23 cellular contexts compared by ENCODE assay signal in the genomic region with DNA sequence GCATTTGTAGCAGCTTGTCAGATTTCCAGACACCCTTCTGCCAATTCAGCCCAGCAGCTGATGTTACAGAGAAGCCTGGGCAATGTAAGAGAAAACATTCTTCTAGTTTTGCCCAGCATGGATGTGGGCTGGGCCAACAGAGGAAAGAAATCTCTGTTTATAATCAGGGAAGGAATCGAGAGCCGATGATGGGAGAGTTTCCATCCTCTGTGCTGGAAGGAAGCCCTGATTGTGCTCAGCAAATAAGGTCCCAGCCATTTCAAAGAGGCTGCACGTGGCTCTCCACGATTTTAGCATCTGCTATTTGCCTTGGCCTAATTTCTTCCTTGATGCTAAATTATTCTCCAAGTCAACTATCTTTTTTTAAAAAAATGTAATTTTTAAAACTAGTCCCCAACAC.
"Had no signal": no experiment of that assay in that cellular context is flagged by ENCODE, and none has a peak within 500 bp of the region (broad histone marks: within the 10 kb centered on the region; RNA-seq: fewer than 3 reads in every experiment).

No MANE protein-coding gene starts in this region.

- FAIRE-seq: bronchial epithelial cell, TTC549 had no signal

- ATAC-seq: T-helper 17 cell had no signal

- H3K9me3 ChIP-seq: adrenal gland, MG63, Peyer's patch had no signal

- H3K27me3 ChIP-seq: MG63, Peyer's patch had no signal

- H3K4me3 ChIP-seq: adrenal gland, MG63, Peyer's patch had no signal

- DNase-seq: activated B cell treated with CpG ODN at 0.5 μM for 24 hours; activated CD4-positive, alpha-beta memory T cell treated with anti-CD3 and anti-CD28 coated beads, Interleukin-2, amount 10 ng/mL, durations not matched to agents 7 days and 5 days; activated CD4-positive, alpha-beta T cell treated with anti-CD3 and anti-CD28 coated beads, Interleukin-2, amount 10 ng/mL, durations not matched to agents 7 days and 5 days; activated gamma-delta T cell treated with Interleukin-2 at 50 U/mL for 16 hours; activated naive CD4-positive, alpha-beta T cell treated with anti-CD3 and anti-CD28 coated beads, Interleukin-2, amount 50 U/mL, for 16 hours; activated naive CD8-positive, alpha-beta T cell treated with anti-CD3 and anti-CD28 coated beads, Interleukin-2, amount 10 ng/mL, durations not matched to agents 7 days and 5 days; activated T-cell treated with anti-CD3 and anti-CD28 coated beads for 4 hours; activated T-cell treated with anti-CD3 and anti-CD28 coated beads, Interleukin-2, amount 50 U/mL, for 48 hours; adrenal gland; MG63; MV-4-11; NCI-H1092 treated with DMSO at 0.1 percent for 48 hours; NCI-H1417 treated with DMSO at 0.1 percent for 48 hours; NCI-H1694 treated with DMSO at 0.1 percent for 48 hours; NCI-H2029 treated with DMSO at 0.1 percent for 48 hours; NCI-H510A treated with DMSO at 0.1 percent for 48 hours; NCI-H69; Peyer's patch; SHP77; T-helper 17 cell; T-helper 9 cell had no signal

- H3K27ac ChIP-seq: adrenal gland, Peyer's patch had no signal

- H3K4me1 ChIP-seq: adrenal gland, Peyer's patch had no signal

- H3K36me3 ChIP-seq: adrenal gland, MG63, Peyer's patch had no signal
